ENCODE assay signal across 15 cellular contexts in genomic region chr1:100622966-100623762, GRCh38.
DNase-seq lines count a peak whose midpoint lies in the region; ATAC-seq and TF ChIP-seq lines count a peak whose summit lies in the region.
"Had no signal": no experiment of that assay in that cellular context is flagged by ENCODE, and none has a peak within 500 bp of the region (broad histone marks: within the 10 kb centered on the region; RNA-seq: fewer than 3 reads in every experiment).

No MANE protein-coding gene starts in this region.

- H2BK5ac ChIP-seq in mesendoderm (ENCODE audit: low read length), result no peak overlapping the region

- no peaks in the 10 kb centered on the region for H3K36me3 ChIP-seq in ACC112 (ENCODE audit: insufficient read depth, low read length)
- no peaks in the 10 kb centered on the region for H3K36me3 ChIP-seq in mesendoderm (ENCODE audit: control insufficient read depth, insufficient read depth, low read length)
- H3K36me3 ChIP-seq: thoracic aorta had no signal

- no peak overlapping the region for H3K56ac ChIP-seq in mesendoderm (ENCODE audit: low read length)

- DNase-seq in HS-27A (ENCODE audit: low read depth), result peak; percentile 61
- DNase-seq in choroid plexus epithelial cell (ENCODE audit: low read depth), result peak; percentile 87
- DNase-seq in mesendoderm, result no peak
- DNase-seq in stimulated activated naive CD4-positive, alpha-beta T cell treated with Interleukin-2 at 50 U/mL for 16 hours (lab: John Stamatoyannopoulos, UW), result no peak
- no peak for DNase-seq in dermis blood vessel endothelial cell
- DNase-seq: activated CD4-positive, alpha-beta T cell treated with anti-CD3 and anti-CD28 coated beads for 1 hour; activated T-cell treated with anti-CD3 and anti-CD28 coated beads, Interleukin-2, amount 50 U/mL, for 24 hours; AML-193; NCI-H1048 had no signal

- WGBS in mesendoderm (ENCODE audit: extremely low coverage, insufficient coverage, low lambda C conversion rate), result no CpG with 5 or more reads among the region's 5 CpGs

- peak overlapping the region; percentile 80 for H2BK15ac ChIP-seq in mesendoderm (replicated peaks; ENCODE audit: low read depth)

- peak overlapping the region; percentile 97 for H3K27ac ChIP-seq in ACC112 (ENCODE audit: low read depth, low read length)
- no peak overlapping the region for H3K27ac ChIP-seq in mesendoderm (ENCODE audit: low read depth, low read length)
- H3K27ac ChIP-seq: hepatocyte had no signal

- H3K27me3 ChIP-seq in ACC112 (ENCODE audit: insufficient read depth, low read length) (no peaks in the 10 kb centered on the region), mesendoderm (ENCODE audit: insufficient read depth, low read length, poor library complexity) (no peaks in the 10 kb centered on the region)
- H3K27me3 ChIP-seq: hepatocyte had no signal

- H3K18ac ChIP-seq in mesendoderm (ENCODE audit: low read length), result no peak overlapping the region

- peaks cover 51% of the 10 kb centered on the region for H3K4me1 ChIP-seq in ACC112 (ENCODE audit: control insufficient read depth, insufficient read depth, low read length, unreplicated experiment)
- H3K4me1 ChIP-seq in mesendoderm (ENCODE audit: control insufficient read depth, low read depth, low read length), result no peaks in the 10 kb centered on the region

- H4K5ac ChIP-seq in mesendoderm (ENCODE audit: low read length), result no peak overlapping the region

- H3K4ac ChIP-seq in mesendoderm (ENCODE audit: low read depth, low read length), result no peak overlapping the region

- no peak for ATAC-seq in HG02973 (IDR thresholded peaks at IDR 0.05; ENCODE audit: unreplicated experiment)
- ATAC-seq in GM18867 (IDR thresholded peaks at IDR 0.05; ENCODE audit: unreplicated experiment), result no peak
- ATAC-seq: HepG2 had no signal

- no peak overlapping the region for H3K4me2 ChIP-seq in mesendoderm (ENCODE audit: low read length)
- H3K4me2 ChIP-seq: hepatocyte had no signal

- H3K9ac ChIP-seq in mesendoderm (ENCODE audit: low read length), result no peak overlapping the region

- no peaks in the 10 kb centered on the region for H3K79me2 ChIP-seq in ACC112 (ENCODE audit: control insufficient read depth, insufficient read depth, low read length, unreplicated experiment)
- no peaks in the 10 kb centered on the region for H3K79me2 ChIP-seq in mesendoderm (ENCODE audit: control insufficient read depth, insufficient read depth, low read length)
- H3K79me2 ChIP-seq: hepatocyte had no signal

- no peaks in the 10 kb centered on the region for H3K79me1 ChIP-seq in mesendoderm (ENCODE audit: low read length)

- no peak for TF ChIP-seq CTCF in choroid plexus epithelial cell (conservative IDR thresholded peaks at IDR 0.05; ENCODE audit: low read depth, low read length)

- no peak overlapping the region for H4K8ac ChIP-seq in mesendoderm (ENCODE audit: low read depth, low read length)

- no peak overlapping the region for H3K23ac ChIP-seq in mesendoderm (ENCODE audit: low read length)

- H2BK120ac ChIP-seq in mesendoderm (ENCODE audit: low read depth, low read length), result no peak overlapping the region

- no peak overlapping the region for H2AK5ac ChIP-seq in mesendoderm (ENCODE audit: low read length)

- H3K4me3 ChIP-seq in ACC112 (ENCODE audit: low read depth, low read length), result no peak overlapping the region; the same call in 1 of the 2 replicates
- H3K4me3 ChIP-seq in choroid plexus epithelial cell (ENCODE audit: low read depth, low read length), result no peak overlapping the region
- no peak overlapping the region for H3K4me3 ChIP-seq in mesendoderm (ENCODE audit: low read length)
- H3K4me3 ChIP-seq: hepatocyte, thoracic aorta had no signal

- peak overlapping the region; percentile 18 for H2AFZ ChIP-seq in ACC112 (ENCODE audit: low read length, unreplicated experiment)
- H2AFZ ChIP-seq: hepatocyte had no signal

Comparison
In these comparisons a context has a peak if more than half of its experiments do, and no peak if none do; other contexts are left out.
1. DNase-seq: peak in HS-27A (single experiment) and choroid plexus epithelial cell (single experiment); none in mesendoderm (single experiment), stimulated activated naive CD4-positive, alpha-beta T cell treated with Interleukin-2 at 50 U/mL for 16 hours (single experiment) and dermis blood vessel endothelial cell (single experiment).